21 cellular contexts compared by ENCODE assay signal in genomic region chr2:97348265-97348664, GRCh38.
"Had no signal": no experiment of that assay in that cellular context is flagged by ENCODE, and none has a peak within 500 bp of the region (broad histone marks: within the 10 kb centered on the region; RNA-seq: fewer than 3 reads in every experiment).

No MANE protein-coding gene starts in this region.

- H3K9me3 ChIP-seq: ascending aorta, lower lobe of right lung, sigmoid colon, stomach, transverse colon, uterus had no signal

- H3K4me1 ChIP-seq: ascending aorta, foreskin keratinocyte, lower lobe of right lung, sigmoid colon, stomach, transverse colon, uterus had no signal

- H3K27ac ChIP-seq: ascending aorta, brain microvascular endothelial cell, foreskin keratinocyte, lower lobe of right lung, sigmoid colon, stomach, transverse colon, uterus had no signal

- ATAC-seq: activated naive CD4-positive, alpha-beta T cell treated with anti-CD3 and anti-CD28 coated beads, Interleukin-2, amount 50 U/mL, for 72 hours; foreskin keratinocyte; left lobe of liver; lower lobe of right lung; stimulated activated memory B cell treated with anti-CD40 and anti-IgM and Interleukin-4, amounts not matched to agents 10 μg/mL and 1 μg/mL and 100 μg/mL, for 72 hours had no signal

- H3K4me2 ChIP-seq: smooth muscle cell had no signal

- H3K36me3 ChIP-seq: ascending aorta, brain microvascular endothelial cell, lower lobe of right lung, sigmoid colon, stomach, transverse colon, uterus had no signal

- DNase-seq: activated CD4-positive, alpha-beta memory T cell treated with anti-CD3 and anti-CD28 coated beads for 36 hours; activated CD4-positive, alpha-beta T cell treated with anti-CD3 and anti-CD28 coated beads for 48 hours; activated T-cell treated with anti-CD3 and anti-CD28 coated beads, Interleukin-2, amount 50 U/mL, for 1 hour; brain microvascular endothelial cell; caudate nucleus; effector CD8-positive, alpha-beta T cell; foreskin keratinocyte; hypothalamus; lower lobe of right lung; naive B cell; retina; sigmoid colon; stimulated activated CD4-positive, alpha-beta T cell treated with anti-CD3 and anti-CD28 coated beads, Interleukin-15, amount 100 ng/mL, for 24 hours; stomach; transverse colon; uterus had no signal

- H3K27me3 ChIP-seq: ascending aorta, transverse colon, uterus had no signal

- H3K4me3 ChIP-seq: ascending aorta, lower lobe of right lung, sigmoid colon, smooth muscle cell, stomach, transverse colon, uterus had no signal
